ENCODE assay signal across 35 cellular contexts in genomic region chr12:13371367-13371766, GRCh38.
"Had no signal": no experiment of that assay in that cellular context is flagged by ENCODE, and none has a peak within 500 bp of the region (broad histone marks: within the 10 kb centered on the region; RNA-seq: fewer than 3 reads in every experiment).

No MANE protein-coding gene starts in this region.

- H3K4me3 ChIP-seq: adrenal gland, body of pancreas, cardiac muscle cell, colonic mucosa, gastrocnemius medialis, heart left ventricle, hepatocyte had no signal

- H3K4me1 Mint-ChIP-seq: activated CD4-positive, alpha-beta T cell treated with anti-CD3 and anti-CD28 coated beads for 36 hours; activated naive CD4-positive, alpha-beta T cell treated with anti-CD3 and anti-CD28 coated beads, Interleukin-2, amount 50 U/mL, for 24 hours; activated naive CD8-positive, alpha-beta T cell treated with anti-CD3 and anti-CD28 coated beads for 36 hours; activated naive CD8-positive, alpha-beta T cell treated with anti-CD3 and anti-CD28 coated beads, Interleukin-2, amount 50 U/mL, for 24 hours; T-helper 17 cell had no signal

- ATAC-seq: activated CD4-positive, alpha-beta T cell treated with anti-CD3 and anti-CD28 coated beads for 36 hours; activated CD8-positive, alpha-beta T cell treated with anti-CD3 and anti-CD28 coated beads for 36 hours; activated naive CD8-positive, alpha-beta T cell treated with anti-CD3 and anti-CD28 coated beads, Interleukin-2, amount 50 U/mL, for 24 hours; body of pancreas; esophagus mucosa; foreskin keratinocyte; gastrocnemius medialis; heart left ventricle; T-helper 17 cell had no signal

- H3K9me3 ChIP-seq: adrenal gland, body of pancreas, colonic mucosa, gastrocnemius medialis, heart left ventricle had no signal

- H3K27ac Mint-ChIP-seq: activated CD4-positive, alpha-beta T cell treated with anti-CD3 and anti-CD28 coated beads for 36 hours; activated CD8-positive, alpha-beta T cell treated with anti-CD3 and anti-CD28 coated beads for 36 hours; activated naive CD4-positive, alpha-beta T cell treated with anti-CD3 and anti-CD28 coated beads for 36 hours; activated naive CD4-positive, alpha-beta T cell treated with anti-CD3 and anti-CD28 coated beads, Interleukin-2, amount 50 U/mL, for 24 hours; activated naive CD8-positive, alpha-beta T cell treated with anti-CD3 and anti-CD28 coated beads for 36 hours; activated naive CD8-positive, alpha-beta T cell treated with anti-CD3 and anti-CD28 coated beads, Interleukin-2, amount 50 U/mL, for 24 hours; activated T-helper 1 cell treated with anti-CD3 and anti-CD28 coated beads, Interleukin-12 subunit alpha, Interleukin-12 subunit beta, Interleukin-2, Interleukin-4 antibody, amounts not matched to agents 30 ng/mL and 10 ng/mL and 1 ng/mL, durations not matched to agents 14 hours and 24 hours and 36 hours; activated T-helper 2 cell treated with anti-CD3 and anti-CD28 coated beads, Interferon-gamma antibody, Interleukin-2, Interleukin-4, amounts not matched to agents 10 μg/mL and 5 μg/mL and 100 μg/mL, durations not matched to agents 14 hours and 24 hours and 36 hours; T-helper 17 cell; T-helper 2 cell treated with Interferon-gamma antibody and Interleukin-4, amounts not matched to agents 5 μg/mL and 100 μg/mL, for 36 hours had no signal

- H3K9me3 Mint-ChIP-seq: activated CD8-positive, alpha-beta T cell treated with anti-CD3 and anti-CD28 coated beads for 36 hours; activated naive CD4-positive, alpha-beta T cell treated with anti-CD3 and anti-CD28 coated beads for 36 hours; activated naive CD4-positive, alpha-beta T cell treated with anti-CD3 and anti-CD28 coated beads, Interleukin-2, amount 50 U/mL, for 24 hours; activated naive CD8-positive, alpha-beta T cell treated with anti-CD3 and anti-CD28 coated beads for 36 hours; activated naive CD8-positive, alpha-beta T cell treated with anti-CD3 and anti-CD28 coated beads, Interleukin-2, amount 50 U/mL, for 24 hours; activated T-helper 1 cell treated with anti-CD3 and anti-CD28 coated beads, Interleukin-12 subunit alpha, Interleukin-12 subunit beta, Interleukin-2, Interleukin-4 antibody, amounts not matched to agents 30 ng/mL and 10 ng/mL and 1 ng/mL, durations not matched to agents 14 hours and 24 hours and 36 hours; activated T-helper 2 cell treated with anti-CD3 and anti-CD28 coated beads, Interferon-gamma antibody, Interleukin-2, Interleukin-4, amounts not matched to agents 10 μg/mL and 5 μg/mL and 100 μg/mL, durations not matched to agents 14 hours and 24 hours and 36 hours; T-helper 2 cell treated with Interferon-gamma antibody and Interleukin-4, amounts not matched to agents 5 μg/mL and 100 μg/mL, for 36 hours had no signal

- H3K4me3 Mint-ChIP-seq: activated CD4-positive, alpha-beta T cell treated with anti-CD3 and anti-CD28 coated beads for 36 hours; activated CD8-positive, alpha-beta T cell treated with anti-CD3 and anti-CD28 coated beads for 36 hours; activated naive CD4-positive, alpha-beta T cell treated with anti-CD3 and anti-CD28 coated beads for 36 hours; activated naive CD4-positive, alpha-beta T cell treated with anti-CD3 and anti-CD28 coated beads, Interleukin-2, amount 50 U/mL, for 24 hours; activated naive CD8-positive, alpha-beta T cell treated with anti-CD3 and anti-CD28 coated beads for 36 hours; activated naive CD8-positive, alpha-beta T cell treated with anti-CD3 and anti-CD28 coated beads, Interleukin-2, amount 50 U/mL, for 24 hours; activated T-helper 1 cell treated with anti-CD3 and anti-CD28 coated beads, Interleukin-12 subunit alpha, Interleukin-12 subunit beta, Interleukin-2, Interleukin-4 antibody, amounts not matched to agents 30 ng/mL and 10 ng/mL and 1 ng/mL, durations not matched to agents 14 hours and 24 hours and 36 hours; T-helper 17 cell; T-helper 2 cell treated with Interferon-gamma antibody and Interleukin-4, amounts not matched to agents 5 μg/mL and 100 μg/mL, for 36 hours had no signal

- H3K4me1 ChIP-seq: adrenal gland, colonic mucosa, foreskin keratinocyte had no signal

- H3K27ac ChIP-seq: adrenal gland, body of pancreas, cardiac muscle cell, colonic mucosa, foreskin keratinocyte, gastrocnemius medialis, heart left ventricle, hepatocyte had no signal

- H3K36me3 ChIP-seq: adrenal gland, cardiac muscle cell, colonic mucosa, gastrocnemius medialis, heart left ventricle had no signal

- H3K79me2 ChIP-seq: hepatocyte had no signal

- H3K4me2 ChIP-seq: hepatocyte had no signal

- H2AFZ ChIP-seq: hepatocyte had no signal

- H3K27me3 ChIP-seq: adrenal gland, body of pancreas, colonic mucosa, hepatocyte had no signal

- H3K36me3 Mint-ChIP-seq: activated naive CD4-positive, alpha-beta T cell treated with anti-CD3 and anti-CD28 coated beads, Interleukin-2, amount 50 U/mL, for 24 hours; activated naive CD8-positive, alpha-beta T cell treated with anti-CD3 and anti-CD28 coated beads for 36 hours had no signal

- DNase-seq: activated CD4-positive, alpha-beta T cell treated with anti-CD3 and anti-CD28 coated beads for 36 hours; activated CD4-positive, alpha-beta T cell treated with anti-CD3 and anti-CD28 coated beads, Interleukin-2, amount 50 U/mL, for 1 hour; activated CD4-positive, alpha-beta T cell treated with anti-CD3 and anti-CD28 coated beads, Interleukin-2, amount 50 U/mL, for 48 hours; activated CD4-positive, CD25-positive, alpha-beta regulatory T cell; activated CD4-positive, CD25-positive, alpha-beta regulatory T cell treated with anti-CD3 and anti-CD28 coated beads, Interleukin-2, amount 50 U/mL, for 72 hours; activated CD8-positive, alpha-beta memory T cell treated with anti-CD3 and anti-CD28 coated beads for 24 hours; activated CD8-positive, alpha-beta T cell treated with anti-CD3 and anti-CD28 coated beads for 36 hours; activated effector memory CD4-positive, alpha-beta T cell treated with anti-CD3 and anti-CD28 coated beads, Interleukin-2, amount 50 U/mL, for 16 hours; activated naive CD4-positive, alpha-beta T cell treated with anti-CD3 and anti-CD28 coated beads for 36 hours; activated naive CD8-positive, alpha-beta T cell treated with anti-CD3 and anti-CD28 coated beads for 36 hours; activated naive CD8-positive, alpha-beta T cell treated with anti-CD3 and anti-CD28 coated beads, Interleukin-2, amount 50 U/mL, for 24 hours; activated T-cell treated with anti-CD3 and anti-CD28 coated beads, Interleukin-2, amount 50 U/mL, for 1 hour; activated T-cell treated with anti-CD3 and anti-CD28 coated beads, Interleukin-2, amount 50 U/mL, for 48 hours; adrenal gland; amygdala; aorta; body of pancreas; central memory CD4-positive, alpha-beta T cell; cerebellar nuclear complex; effector CD8-positive, alpha-beta T cell; foreskin keratinocyte; gastrocnemius medialis; glutamatergic neuron; heart left ventricle; T-helper 1 cell; T-helper 17 cell; T1000 had no signal
